6 cellular contexts compared by ENCODE assay signal in the genomic region with DNA sequence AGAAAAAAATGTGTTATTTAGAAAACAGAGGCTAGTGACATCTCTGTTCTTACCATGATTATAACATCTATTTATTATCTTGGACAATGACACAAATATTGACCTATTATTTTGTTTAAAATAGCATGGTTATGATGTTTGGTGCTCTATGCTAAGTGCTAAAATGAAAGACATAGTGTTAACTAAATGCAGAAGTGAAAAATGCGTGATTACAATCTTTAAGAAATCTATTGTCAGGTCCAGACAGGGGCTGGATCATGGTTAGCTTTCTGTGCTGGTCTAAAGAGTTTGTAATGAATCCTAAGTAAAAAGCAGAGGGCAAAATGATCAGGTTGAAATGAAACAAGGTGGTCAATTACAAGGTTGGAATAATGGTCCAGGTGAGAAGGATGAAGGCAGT.
"Had no signal": no experiment of that assay in that cellular context is flagged by ENCODE, and none has a peak within 500 bp of the region (broad histone marks: within the 10 kb centered on the region; RNA-seq: fewer than 3 reads in every experiment).

No MANE protein-coding gene starts in this region.

- FAIRE-seq: G401.6, GM12892, GM18507, GM19239 had no signal

- DNase-seq: GDM1, GF-D8 had no signal
